11 cellular contexts compared by ENCODE assay signal in the genomic region with DNA sequence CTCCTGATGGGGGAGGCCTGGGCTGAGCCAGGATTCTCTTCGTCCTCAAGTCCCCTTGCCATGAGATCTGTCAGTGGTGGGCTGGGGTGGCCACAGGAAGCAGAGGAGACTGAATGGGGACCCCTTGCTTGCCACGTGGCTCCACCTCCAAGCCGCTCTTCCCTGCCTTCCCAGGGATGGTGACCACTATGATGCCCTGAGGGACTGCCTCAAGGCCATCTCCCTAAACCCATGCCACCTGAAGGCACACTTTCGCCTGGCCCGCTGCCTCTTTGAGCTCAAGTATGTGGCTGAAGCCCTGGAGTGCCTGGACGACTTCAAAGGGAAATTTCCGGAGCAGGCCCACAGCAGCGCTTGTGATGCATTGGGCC. TPM values are rescaled to one million over a fixed set of nuclear protein-coding genes. Genes with fewer than 3 reads are reported as not detected.
DNase-seq lines count a peak whose midpoint lies in the region; ATAC-seq, FAIRE-seq and TF ChIP-seq lines count a peak whose summit lies in the region.
"Had no signal": no experiment of that assay in that cellular context is flagged by ENCODE, and none has a peak within 500 bp of the region (broad histone marks: within the 10 kb centered on the region; RNA-seq: fewer than 3 reads in every experiment).

No MANE protein-coding gene starts in this region.

- H2AFZ ChIP-seq in K562 (ENCODE audit: low read depth, low read length), result no peak overlapping the region

- ATAC-seq in K562 (peak; percentile 8; the same call in 2 of the 3 replicates), HG02938 (IDR thresholded peaks at IDR 0.05; ENCODE audit: unreplicated experiment) (no peak), aorta (ENCODE audit: low FRiP score) (no peak)

- POLR2A ChIA-PET in K562 (lab: Yijun Ruan, JAX), result interaction anchor here (0.6 to 1.8 kb wide), 9 partner anchors 64 to 201 kb away, joined by 3 to 10 read pairs (median 3); no protein-coding TSS in a partner anchor

- intact Hi-C loops in K562 (cut with micrococcal nuclease), result loop anchor here (1.0 to 5.0 kb wide), 3 partner anchors 56 to 87 kb away; partner anchors contain the start of gene FCN3
- intact Hi-C loops in aorta (cut with DNase I), result loop anchor here (2.0 kb wide), 2 partner anchors 88 to 92 kb away; partner anchors contain the start of gene GPR3 (in 1 of the 2)

- 63% methylated on average over 8 of the region's 8 CpGs for WGBS in K562 (ENCODE audit: insufficient coverage, low coverage, missing lambda C conversion rate)
- 60 to 67% methylated on average over 3 to 8 of the region's 8 CpGs for WGBS in mesodermal cell (ENCODE audit: insufficient coverage in 2 of 2), 2 experiments
- 64 to 74% methylated on average over 8 of the region's 8 CpGs for WGBS in tibial nerve, 2 donors
- WGBS in aorta, 2 donors, result 74 to 76% methylated on average over 8 of the region's 8 CpGs

- H3K9me1 ChIP-seq in K562 (ENCODE audit: control insufficient read depth, insufficient read depth, low read length), result peaks cover 3% of the 10 kb centered on the region

- H3K36me3 ChIP-seq in K562 (ENCODE audit: control insufficient read depth, insufficient read depth, low read length) (peaks cover 36% of the 10 kb centered on the region; the same call in 2 of the 3 replicates), mesodermal cell (ENCODE audit: control insufficient read depth, insufficient read depth, low read length) (peaks cover 26% of the 10 kb centered on the region), tibial nerve (peaks cover 0 to 91% (median 24%) of the 10 kb centered on the region in 3 donors), aorta (ENCODE audit: control insufficient read depth in 1 of 2, insufficient read depth in 2 of 2, low read length in 1 of 2) (peaks cover 0 to 10% of the 10 kb centered on the region in 2 donors), MG63 (peaks cover 7% of the 10 kb centered on the region)

- H3K79me2 ChIP-seq in K562 (ENCODE audit: control insufficient read depth, insufficient read depth, low read length), result no peaks in the 10 kb centered on the region

- H3K27me3 ChIP-seq in K562 (ENCODE audit: control insufficient read depth in 2 of 2, insufficient read depth in 2 of 2, low read length in 2 of 2) (no peaks in the 10 kb centered on the region), tibial nerve (no peaks in the 10 kb centered on the region), aorta (ENCODE audit: control insufficient read depth in 1 of 2, insufficient read depth in 2 of 2, low read length in 1 of 2) (no peaks in the 10 kb centered on the region), MG63 (no peaks in the 10 kb centered on the region)
- H3K27me3 ChIP-seq: thyroid gland had no signal

- in situ Hi-C loops in K562 (cut with MboI), result loop anchor here (5.0 kb wide), 1 partner anchor 86 kb away; no protein-coding TSS in a partner anchor

- no peak overlapping the region for H3K4me3 ChIP-seq in K562
- H3K4me3 ChIP-seq in mesodermal cell (ENCODE audit: extremely low read depth, insufficient read depth, low read length, poor library complexity, severe bottlenecking), result no peak overlapping the region
- H3K4me3 ChIP-seq in tibial nerve, result no peak overlapping the region
- H3K4me3 ChIP-seq in aorta (ENCODE audit: low read length in 2 of 2), result no peak overlapping the region
- H3K4me3 ChIP-seq in MG63, result no peak overlapping the region
- H3K4me3 ChIP-seq: mucosa of descending colon, thyroid gland had no signal

- no peak overlapping the region for H3K4me2 ChIP-seq in K562 (ENCODE audit: insufficient read depth, low read length)

- 0 out of 2 replicates have a peak, but pooled peaks cover 7% of the 10 kb centered on the region for H4K20me1 ChIP-seq in K562 (replicated peaks; ENCODE audit: control insufficient read depth, insufficient read depth, low read length)

- CTCF ChIA-PET in K562 (lab: Yijun Ruan, JAX; ENCODE audit: low intra/inter-chr PET ratio), result interaction anchor here (0.7 to 3.2 kb wide), 9 partner anchors 56 to 362 kb away, joined by 3 to 49 read pairs (median 5); partner anchors contain the start of gene GPR3

- H3K4me1 ChIP-seq in K562 (replicated peaks in 1 of 2; ENCODE audit: control insufficient read depth in 2 of 2, insufficient read depth in 2 of 2, low read length in 2 of 2), result peaks cover 0 to 9% of the 10 kb centered on the region in 2 experiments; a peak in 2 of 5 replicates
- H3K4me1 ChIP-seq in mesodermal cell (ENCODE audit: control insufficient read depth, insufficient read depth, low read length, poor library complexity, severe bottlenecking), result peaks cover 42% of the 10 kb centered on the region
- H3K4me1 ChIP-seq in tibial nerve, result peaks cover 0 to 38% (median 26%) of the 10 kb centered on the region in 4 donors
- no peaks in the 10 kb centered on the region for H3K4me1 ChIP-seq in aorta (ENCODE audit: control insufficient read depth in 1 of 2, insufficient read depth in 2 of 2, low read length in 2 of 2)

- TF ChIP-seq POLR2A in K562 (conservative IDR thresholded peaks at IDR 0.05), result no peak
- no peak for TF ChIP-seq POLR2A in tibial nerve (IDR thresholded peaks at IDR 0.05)

- H3K27ac ChIP-seq in K562 (ENCODE audit: extremely low read depth, low read depth, low read length) (no peak overlapping the region), mesodermal cell (ENCODE audit: low read depth, low read length, severe bottlenecking) (peak overlapping the region; percentile 36), tibial nerve (peak overlapping the region in 3 of 4 donors; percentile 63 to 78 (median 71)), aorta (ENCODE audit: low read depth in 1 of 2, low read length in 2 of 2) (no peak overlapping the region)

- no peak for TF ChIP-seq RAD21 in K562 (CRISPR knock-in tag; conservative IDR thresholded peaks at IDR 0.05 in 1 of 2, IDR thresholded peaks at IDR 0.05 in 1 of 2)

- 0 out of 4 replicates have a peak overlapping the region, but pooled peaks of 1 of the 2 experiments have one; percentile 15 for H3K9ac ChIP-seq in K562 (ENCODE audit: insufficient read depth in 1 of 2, low read depth in 2 of 2, low read length in 2 of 2)

- no TSS peak for BruUV-seq in K562 (replicated peaks; lab: Mats Ljungman, UMichigan)

- no peak for FAIRE-seq in K562 (lab: Jason Lieb, UNC)
- FAIRE-seq: A204.1 had no signal

- TF ChIP-seq EP300 in K562 (IDR thresholded peaks at IDR 0.05; ENCODE audit: low read length) (no peak), tibial nerve (IDR thresholded peaks at IDR 0.05) (no peak)

- no peaks in the 10 kb centered on the region for H3K9me3 ChIP-seq in K562 (replicated peaks; ENCODE audit: control insufficient read depth, insufficient read depth, low read depth, low read length)
- no peaks in the 10 kb centered on the region for H3K9me3 ChIP-seq in mesodermal cell (ENCODE audit: control insufficient read depth, low read length)
- no peaks in the 10 kb centered on the region for H3K9me3 ChIP-seq in tibial nerve
- H3K9me3 ChIP-seq in aorta (ENCODE audit: control insufficient read depth, low read length), result no peaks in the 10 kb centered on the region
- no peaks in the 10 kb centered on the region for H3K9me3 ChIP-seq in MG63
- H3K9me3 ChIP-seq: mucosa of descending colon, thyroid gland had no signal

- DNase-seq in NCI-H2196 (lab: John Stamatoyannopoulos, UW; ENCODE audit: unreplicated experiment), result peak; percentile 53
- no peak for DNase-seq in NCI-H2196 treated with DMSO at 0.1 percent for 48 hours (lab: John Stamatoyannopoulos, UW; ENCODE audit: unreplicated experiment)
- DNase-seq in K562 (ENCODE audit: extremely low read depth in 1 of 4, low spot score in 3 of 4), result no peak
- no peak for DNase-seq in tibial nerve (ENCODE audit: low spot score in 2 of 2)
- DNase-seq in aorta, result no peak
- no peak for DNase-seq in MG63

- TF ChIP-seq CTCF in K562 (IDR thresholded peaks at IDR 0.05 in 2 of 3, conservative IDR thresholded peaks at IDR 0.05 in 1 of 3; ENCODE audit: insufficient read depth in 2 of 3, low read depth in 1 of 3, low read length in 3 of 3), result no peak; a peak in 1 of 6 replicates
- no peak for TF ChIP-seq CTCF in tibial nerve (IDR thresholded peaks at IDR 0.05)

RNA-seq across cellular contexts. Expression of gene TMEM222, which starts 20.9 kb away (rescaled TPM):
- total RNA-seq in K562 (2011; cell fraction: chromatin; rRNA removed; ENCODE audit: low replicate concordance), result 41.9 and 115 TPM in 2 replicates
- total RNA-seq in K562 (2011; cell fraction: nucleolus; rRNA removed), result 97.1 and 98.7 TPM in 2 replicates
- total RNA-seq in K562 (2011; cell fraction: nucleoplasm; rRNA removed), result 77.9 and 90.1 TPM in 2 replicates
- total RNA-seq in K562 (2014; rRNA removed) (36.0 and 43.6 TPM in 2 replicates), K562 (2014; rRNA removed; fragmentation: Illumina TruSeq; extraction: Trizol) (10.6 and 15.9 TPM in 2 replicates), K562 (2015; rRNA removed; fragmentation: Illumina TruSeq; extraction: Trizol) (32.4 and 32.8 TPM in 2 replicates), K562 (2021) (42.5 and 46.9 TPM in 2 replicates), tibial nerve (10 to 100 TPM; 21.4 to 35.4 (median 27.5) TPM), aorta (10 to 100 TPM; 27.4 to 32.4 TPM)
- polyA plus RNA-seq in K562 (2011; rRNA removed) (32.2 and 51.8 TPM in 2 replicates), K562 (2014; fragmentation: Illumina TruSeq; extraction: Trizol) (48.0 and 57.0 TPM in 2 replicates), K562 (2014; fragmentation: Nextera tagmentation; extraction: Ambion mirVana) (10 to 100 TPM in 1 of 2 experiments, 1 to 10 TPM in 1; 6.9 to 14.4 TPM), K562 (2014; rRNA removed) (42.4 and 43.5 TPM in 2 replicates), aorta (10 to 100 TPM; 19.9 to 49.1 TPM)
- polyA plus RNA-seq in K562 (2011; cell fraction: cytosol; rRNA removed), result 53.0 and 80.5 TPM in 2 replicates
- 111 and 157 TPM in 2 replicates for polyA plus RNA-seq in K562 (2011; cell fraction: nucleus; rRNA removed)
- 43.9 and 66.2 TPM in 2 replicates for polyA plus RNA-seq in K562 (2012)
- polyA minus RNA-seq in K562 (2011; rRNA and poly(A)+ RNA removed), result 21.8 and 30.9 TPM in 2 replicates
- 26.1 and 32.0 TPM in 2 replicates for polyA minus RNA-seq in K562 (2011; cell fraction: cytosol; rRNA and poly(A)+ RNA removed)
- polyA minus RNA-seq in K562 (2011; cell fraction: nucleus; rRNA and poly(A)+ RNA removed), result 24.6 and 35.5 TPM in 2 replicates
- 22.3 TPM for polyA plus RNA-seq in mesodermal cell (2013, experiment 1 of 2)
- polyA plus RNA-seq in mesodermal cell (2013, experiment 2 of 2), result 17.3 TPM
- total RNA-seq in MG63 (2014; rRNA removed; shearing (Covaris generic); ENCODE audit: low replicate concordance), result 31.8 and 54.2 TPM in 2 replicates

RNA-seq across cellular contexts. Expression of gene SYTL1, which starts 40.8 kb away (rescaled TPM):
- 18.4 and 69.1 TPM in 2 replicates for total RNA-seq in K562 (2011; cell fraction: chromatin; rRNA removed; ENCODE audit: low replicate concordance)
- total RNA-seq in K562 (2011; cell fraction: nucleolus; rRNA removed), result 29.5 and 45.5 TPM in 2 replicates
- total RNA-seq in K562 (2011; cell fraction: nucleoplasm; rRNA removed), result 21.0 and 26.5 TPM in 2 replicates
- total RNA-seq in K562 (2014; rRNA removed), result 3.9 and 4.7 TPM in 2 replicates
- 0.55 and 0.57 TPM in 2 replicates for total RNA-seq in K562 (2014; rRNA removed; fragmentation: Illumina TruSeq; extraction: Trizol)
- total RNA-seq in K562 (2015; rRNA removed; fragmentation: Illumina TruSeq; extraction: Trizol), result 1.7 and 2.2 TPM in 2 replicates
- 6.0 and 9.3 TPM in 2 replicates for total RNA-seq in K562 (2021)
- polyA plus RNA-seq in K562 (2011; rRNA removed), result 3.8 and 12.3 TPM in 2 replicates
- 8.4 and 14.7 TPM in 2 replicates for polyA plus RNA-seq in K562 (2011; cell fraction: cytosol; rRNA removed)
- polyA plus RNA-seq in K562 (2011; cell fraction: nucleus; rRNA removed), result 114 and 120 TPM in 2 replicates
- 7.0 and 32.0 TPM in 2 replicates for polyA plus RNA-seq in K562 (2012)
- 0.91 and 1.9 TPM in 2 replicates for polyA plus RNA-seq in K562 (2014; fragmentation: Illumina TruSeq; extraction: Trizol)
- under 1 TPM; 0.04 to 0.27 TPM for polyA plus RNA-seq in K562 (2014; fragmentation: Nextera tagmentation; extraction: Ambion mirVana)
- 5.9 and 8.6 TPM in 2 replicates for polyA plus RNA-seq in K562 (2014; rRNA removed)
- polyA minus RNA-seq in K562 (2011; rRNA and poly(A)+ RNA removed), result 3.0 and 6.4 TPM in 2 replicates
- 4.6 and 14.3 TPM in 2 replicates for polyA minus RNA-seq in K562 (2011; cell fraction: cytosol; rRNA and poly(A)+ RNA removed)
- polyA minus RNA-seq in K562 (2011; cell fraction: nucleus; rRNA and poly(A)+ RNA removed), result 14.7 and 18.1 TPM in 2 replicates
- polyA plus RNA-seq in mesodermal cell (2013, experiment 1 of 2), result 4.2 TPM
- polyA plus RNA-seq in mesodermal cell (2013, experiment 2 of 2), result 5.4 TPM
- 1 to 10 TPM; 1.2 to 2.7 (median 1.7) TPM for total RNA-seq in tibial nerve
- total RNA-seq in aorta, result 1 to 10 TPM; 1.8 to 3.7 TPM
- 1 to 10 TPM in 1 of 2 donors, under 1 TPM in 1; 0.75 to 1.2 TPM for polyA plus RNA-seq in aorta
- total RNA-seq in MG63 (2014; rRNA removed; shearing (Covaris generic); ENCODE audit: low replicate concordance), result not detected in 2 replicates

Comparison
In these comparisons a context has a peak if more than half of its experiments do, and no peak if none do; other contexts are left out.
1. H3K27ac ChIP-seq: peak in mesodermal cell (single experiment) and tibial nerve (3 of 4); none in K562 (single experiment) and aorta (0 of 2).